In genomic region chr3:177483182-177483967, GRCh38 we compare ENCODE assay signal across 9 cellular contexts.
DNase-seq lines count a peak whose midpoint lies in the region; ATAC-seq and TF ChIP-seq lines count a peak whose summit lies in the region.
"Had no signal": no experiment of that assay in that cellular context is flagged by ENCODE, and none has a peak within 500 bp of the region (broad histone marks: within the 10 kb centered on the region; RNA-seq: fewer than 3 reads in every experiment).

No MANE protein-coding gene starts in this region.

- WGBS in thyroid gland, 2 donors, result 78 to 85% methylated on average over 4 of the region's 4 CpGs

- H3K4me1 ChIP-seq in thyroid gland, result peaks cover 9 to 11% of the 10 kb centered on the region in 2 donors

- H3K4me3 Mint-ChIP-seq in neural crest cell, result no peak overlapping the region
- H3K4me3 Mint-ChIP-seq: activated CD4-positive, alpha-beta memory T cell treated with anti-CD3 and anti-CD28 coated beads, Interleukin-2, amount 10 ng/mL, durations not matched to agents 7 days and 5 days had no signal

- DNase-seq in GM13977 (ENCODE audit: low spot score) (no peak), NCI-H2029 treated with DMSO at 0.1 percent for 48 hours (lab: John Stamatoyannopoulos, UW) (peak; percentile 54), choroid plexus epithelial cell (ENCODE audit: low read depth) (peak; percentile 32), neural crest cell (ENCODE audit: low read depth, low spot score) (no peak), posterior cingulate gyrus (no peak), thyroid gland (no peak), NOMO-1 treated with DMSO at 0.1 percent for 48 hours (lab: John Stamatoyannopoulos, UW; ENCODE audit: unreplicated experiment) (no peak)
- DNase-seq: activated CD4-positive, alpha-beta memory T cell treated with anti-CD3 and anti-CD28 coated beads, Interleukin-2, amount 10 ng/mL, durations not matched to agents 7 days and 5 days had no signal

- intact Hi-C loops in posterior cingulate gyrus (cut with DNase I) (no loop called here), thyroid gland (cut with DNase I) (no loop called here)

- peaks cover 7% of the 10 kb centered on the region for H3K36me3 Mint-ChIP-seq in neural crest cell (ENCODE audit: low read depth)

- no peaks in the 10 kb centered on the region for H3K36me3 ChIP-seq in thyroid gland

- no peaks in the 10 kb centered on the region for H3K27me3 Mint-ChIP-seq in neural crest cell (ENCODE audit: low read depth)
- H3K27me3 Mint-ChIP-seq: activated CD4-positive, alpha-beta memory T cell treated with anti-CD3 and anti-CD28 coated beads, Interleukin-2, amount 10 ng/mL, durations not matched to agents 7 days and 5 days had no signal

- H3K27ac ChIP-seq in thyroid gland, result no peak overlapping the region

- TF ChIP-seq CTCF in GM13977 (IDR thresholded peaks at IDR 0.05; ENCODE audit: extremely low read depth, insufficient read depth, missing control alignments) (peak; percentile 16), choroid plexus epithelial cell (conservative IDR thresholded peaks at IDR 0.05; ENCODE audit: low read depth, low read length) (peak; percentile 40), neural crest cell (conservative IDR thresholded peaks at IDR 0.05) (peak; percentile 49), thyroid gland (IDR thresholded peaks at IDR 0.05) (no peak)

- peaks cover 10% of the 10 kb centered on the region for H3K9me3 Mint-ChIP-seq in neural crest cell
- H3K9me3 Mint-ChIP-seq: activated CD4-positive, alpha-beta memory T cell treated with anti-CD3 and anti-CD28 coated beads, Interleukin-2, amount 10 ng/mL, durations not matched to agents 7 days and 5 days had no signal

- in situ Hi-C loops in GM13977 (cut with MboI; ENCODE audit: low pct_unique_long_range_greater_than_20kb, low sequenced_read_pairs, unreplicated experiment), result no loop called here

- H3K27me3 ChIP-seq in thyroid gland, result no peaks in the 10 kb centered on the region

- TF ChIP-seq POLR2A in thyroid gland (IDR thresholded peaks at IDR 0.05), result no peak

- H3K4me3 ChIP-seq in choroid plexus epithelial cell (ENCODE audit: low read depth, low read length) (no peak overlapping the region), thyroid gland (replicated peaks in 1 of 3) (no peak overlapping the region)

- H3K27ac Mint-ChIP-seq in neural crest cell (ENCODE audit: unreplicated experiment), result peak overlapping the region; percentile 32
- H3K27ac Mint-ChIP-seq: activated CD4-positive, alpha-beta memory T cell treated with anti-CD3 and anti-CD28 coated beads, Interleukin-2, amount 10 ng/mL, durations not matched to agents 7 days and 5 days had no signal

- no peak for ATAC-seq in GM19324 (IDR thresholded peaks at IDR 0.05; ENCODE audit: low FRiP score, unreplicated experiment)

- peaks cover 50% of the 10 kb centered on the region for H3K4me1 Mint-ChIP-seq in neural crest cell
- H3K4me1 Mint-ChIP-seq: activated CD4-positive, alpha-beta memory T cell treated with anti-CD3 and anti-CD28 coated beads, Interleukin-2, amount 10 ng/mL, durations not matched to agents 7 days and 5 days had no signal

- no peaks in the 10 kb centered on the region for H3K9me3 ChIP-seq in thyroid gland

Comparison
In these comparisons a context has a peak if more than half of its experiments do, and no peak if none do; other contexts are left out.
1. DNase-seq: peak in NCI-H2029 treated with DMSO at 0.1 percent for 48 hours (single experiment) and choroid plexus epithelial cell (single experiment); none in GM13977 (single experiment), neural crest cell (single experiment), posterior cingulate gyrus (0 of 10), thyroid gland (0 of 2) and NOMO-1 treated with DMSO at 0.1 percent for 48 hours (single experiment).
2. CTCF ChIP-seq: peak in GM13977 (single experiment), choroid plexus epithelial cell (single experiment) and neural crest cell (single experiment); none in thyroid gland (0 of 6).